ENCODE assay signal across 2 cellular contexts in the genomic region with DNA sequence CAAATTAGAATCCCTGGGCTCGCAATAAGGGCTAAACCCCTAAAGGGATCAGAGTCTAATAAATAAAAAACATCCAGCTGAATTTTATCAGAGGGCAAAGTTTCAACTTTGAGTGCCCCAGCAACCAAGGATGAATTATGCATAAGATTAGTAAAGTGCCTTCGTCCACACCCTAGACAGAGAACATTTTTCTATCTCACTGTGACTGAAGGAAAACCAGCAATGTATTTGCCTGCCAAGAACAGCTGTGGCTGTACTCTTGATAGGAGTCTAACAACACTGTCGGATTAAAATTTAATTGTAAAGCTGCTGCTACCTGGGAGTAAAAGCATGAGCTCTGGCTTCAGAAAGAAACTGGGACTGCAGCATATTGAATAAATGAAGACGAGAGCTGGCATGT.
TF ChIP-seq lines count a peak whose summit lies in the region.

No MANE protein-coding gene starts in this region.

TF ChIP-seq in SK-N-SH, 30 proteins besides CTCF, POLR2A, EP300 and RAD21:
- TF ChIP-seq SMC3 (IDR thresholded peaks at IDR 0.05; ENCODE audit: low read depth, low read length) (no peak), MXI1 (IDR thresholded peaks at IDR 0.05; ENCODE audit: low read depth, low read length) (no peak), JUND (IDR thresholded peaks at IDR 0.05) (no peak), RCOR1 (IDR thresholded peaks at IDR 0.05; ENCODE audit: low read length) (no peak), TAF1 (IDR thresholded peaks at IDR 0.05; ENCODE audit: borderline replicate concordance, low read depth, low read length) (no peak), MEF2A (IDR thresholded peaks at IDR 0.05; ENCODE audit: borderline replicate concordance, low read depth) (no peak), TEAD4 (IDR thresholded peaks at IDR 0.05; ENCODE audit: borderline replicate concordance, insufficient read depth) (no peak), ELF1 (IDR thresholded peaks at IDR 0.05) (no peak), NFIC (IDR thresholded peaks at IDR 0.05; ENCODE audit: borderline replicate concordance) (no peak), RFX5 (IDR thresholded peaks at IDR 0.05; ENCODE audit: low read length) (no peak)
- TF ChIP-seq, protein P1, sequence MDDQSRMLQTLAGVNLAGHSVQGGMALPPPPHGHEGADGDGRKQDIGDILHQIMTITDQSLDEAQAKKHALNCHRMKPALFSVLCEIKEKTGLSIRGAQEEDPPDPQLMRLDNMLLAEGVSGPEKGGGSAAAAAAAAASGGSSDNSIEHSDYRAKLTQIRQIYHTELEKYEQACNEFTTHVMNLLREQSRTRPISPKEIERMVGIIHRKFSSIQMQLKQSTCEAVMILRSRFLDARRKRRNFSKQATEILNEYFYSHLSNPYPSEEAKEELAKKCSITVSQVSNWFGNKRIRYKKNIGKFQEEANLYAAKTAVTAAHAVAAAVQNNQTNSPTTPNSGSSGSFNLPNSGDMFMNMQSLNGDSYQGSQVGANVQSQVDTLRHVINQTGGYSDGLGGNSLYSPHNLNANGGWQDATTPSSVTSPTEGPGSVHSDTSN (IDR thresholded peaks at IDR 0.05): no peak
- TF ChIP-seq, protein P2, sequence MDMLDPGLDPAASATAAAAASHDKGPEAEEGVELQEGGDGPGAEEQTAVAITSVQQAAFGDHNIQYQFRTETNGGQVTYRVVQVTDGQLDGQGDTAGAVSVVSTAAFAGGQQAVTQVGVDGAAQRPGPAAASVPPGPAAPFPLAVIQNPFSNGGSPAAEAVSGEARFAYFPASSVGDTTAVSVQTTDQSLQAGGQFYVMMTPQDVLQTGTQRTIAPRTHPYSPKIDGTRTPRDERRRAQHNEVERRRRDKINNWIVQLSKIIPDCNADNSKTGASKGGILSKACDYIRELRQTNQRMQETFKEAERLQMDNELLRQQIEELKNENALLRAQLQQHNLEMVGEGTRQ (IDR thresholded peaks at IDR 0.05; ENCODE audit: borderline replicate concordance, low read depth, low read length): no peak

TF ChIP-seq in SK-N-SH treated with all-trans-retinoic acid at 6 μM for 48 hours, 23 proteins besides CTCF, POLR2A, EP300 and RAD21:
- TF ChIP-seq ZFP30 (CRISPR knock-in tag; IDR thresholded peaks at IDR 0.05): no peak
- TF ChIP-seq ISL1 (CRISPR knock-in tag; IDR thresholded peaks at IDR 0.05): no peak
- TF ChIP-seq PPARA (CRISPR knock-in tag; IDR thresholded peaks at IDR 0.05; ENCODE audit: borderline replicate concordance): no peak
- TF ChIP-seq, protein P3, sequence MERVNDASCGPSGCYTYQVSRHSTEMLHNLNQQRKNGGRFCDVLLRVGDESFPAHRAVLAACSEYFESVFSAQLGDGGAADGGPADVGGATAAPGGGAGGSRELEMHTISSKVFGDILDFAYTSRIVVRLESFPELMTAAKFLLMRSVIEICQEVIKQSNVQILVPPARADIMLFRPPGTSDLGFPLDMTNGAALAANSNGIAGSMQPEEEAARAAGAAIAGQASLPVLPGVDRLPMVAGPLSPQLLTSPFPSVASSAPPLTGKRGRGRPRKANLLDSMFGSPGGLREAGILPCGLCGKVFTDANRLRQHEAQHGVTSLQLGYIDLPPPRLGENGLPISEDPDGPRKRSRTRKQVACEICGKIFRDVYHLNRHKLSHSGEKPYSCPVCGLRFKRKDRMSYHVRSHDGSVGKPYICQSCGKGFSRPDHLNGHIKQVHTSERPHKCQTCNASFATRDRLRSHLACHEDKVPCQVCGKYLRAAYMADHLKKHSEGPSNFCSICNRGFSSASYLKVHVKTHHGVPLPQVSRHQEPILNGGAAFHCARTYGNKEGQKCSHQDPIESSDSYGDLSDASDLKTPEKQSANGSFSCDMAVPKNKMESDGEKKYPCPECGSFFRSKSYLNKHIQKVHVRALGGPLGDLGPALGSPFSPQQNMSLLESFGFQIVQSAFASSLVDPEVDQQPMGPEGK (CRISPR knock-in tag; IDR thresholded peaks at IDR 0.05; ENCODE audit: borderline replicate concordance): no peak
- no peak for TF ChIP-seq TOX (CRISPR knock-in tag; IDR thresholded peaks at IDR 0.05; ENCODE audit: borderline replicate concordance)
- no peak for TF ChIP-seq ESRRG (CRISPR knock-in tag; IDR thresholded peaks at IDR 0.05)
TF ChIP-seq in SK-N-SH treated with all-trans-retinoic acid at 6 μM for 48 hours: peak in this region for 0.
